In the genomic region with DNA sequence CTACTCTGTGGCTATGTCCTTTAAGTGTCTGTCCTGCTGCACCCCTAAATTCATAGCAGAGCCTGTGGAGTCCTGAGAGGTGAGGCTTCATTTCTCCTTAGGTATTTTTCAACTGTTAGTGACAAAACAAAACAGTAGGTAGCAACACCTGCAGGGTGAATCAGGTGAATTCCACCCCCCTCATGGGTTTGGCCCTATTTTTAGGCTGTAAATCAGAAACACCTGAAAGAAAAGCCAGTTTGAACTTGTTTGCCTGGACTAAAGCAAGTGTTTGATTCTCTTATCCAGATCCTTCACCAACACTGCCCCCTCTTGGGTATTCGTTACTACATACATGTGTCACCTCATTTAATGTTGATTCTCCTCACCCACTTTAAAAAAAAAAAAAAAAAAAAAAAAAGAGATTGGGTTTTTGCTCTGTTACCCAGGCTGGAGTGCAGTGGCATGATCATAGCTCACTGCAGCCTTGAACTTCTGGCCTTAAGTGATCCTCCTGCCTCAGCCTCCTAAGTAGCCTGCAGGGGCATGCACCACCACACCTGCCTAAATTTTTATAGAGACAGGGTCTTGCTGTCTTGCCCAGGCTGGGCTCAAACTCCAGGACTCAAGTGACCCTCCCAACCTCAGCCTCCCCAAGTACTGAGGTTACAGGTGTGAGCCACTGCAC, we compare ENCODE assay signal across 7 cellular contexts. TPM values are rescaled to one million over a fixed set of nuclear protein-coding genes. Genes with fewer than 3 reads are reported as not detected.
DNase-seq lines count a peak whose midpoint lies in the region; TF ChIP-seq lines count a peak whose summit lies in the region.

No MANE protein-coding gene starts in this region.

- no peak overlapping the region for H3K9ac ChIP-seq in GM23248

- H3F3A ChIP-seq in GM23248 (ENCODE audit: insufficient read depth): no peaks in the 10 kb centered on the region

- 0 to 6% methylated on average over 1 of the region's 1 CpG for WGBS in GM23248 (ENCODE audit: low coverage in 1 of 2, low lambda C conversion rate in 2 of 2, missing lambda C conversion rate in 2 of 2), 2 experiments

- no peaks in the 10 kb centered on the region for H3K9me3 ChIP-seq in GM23248 (ENCODE audit: low read depth)

- no peaks in the 10 kb centered on the region for H3K4me1 Mint-ChIP-seq in mesothelial cell of epicardium

- no peak overlapping the region for H3K27ac Mint-ChIP-seq in mesothelial cell of epicardium

- peaks cover 23% of the 10 kb centered on the region for H3K27me3 Mint-ChIP-seq in mesothelial cell of epicardium (ENCODE audit: low read depth)

- no peak overlapping the region for H3K4me3 Mint-ChIP-seq in mesothelial cell of epicardium

- H2AFZ ChIP-seq in GM23248: no peak overlapping the region

- H4K20me1 ChIP-seq in GM23248 (ENCODE audit: insufficient read depth): no peaks in the 10 kb centered on the region

- no peaks in the 10 kb centered on the region for H3K36me3 ChIP-seq in GM23248 (ENCODE audit: low read depth)

- TF ChIP-seq CTCF in choroid plexus epithelial cell (conservative IDR thresholded peaks at IDR 0.05; ENCODE audit: low read depth, low read length) (peak; percentile 65), mesothelial cell of epicardium (IDR thresholded peaks at IDR 0.05; ENCODE audit: unreplicated experiment) (peak; percentile 32)

- H3K27ac ChIP-seq in GM23248: no peak overlapping the region

- peak; percentile 82 for DNase-seq in ELR (ENCODE audit: low read depth)
- peak; percentile 81 for DNase-seq in GM23248
- peak; percentile 51 to 86 (median 61) for DNase-seq in NCI-H1417 (lab: John Stamatoyannopoulos, UW)
- DNase-seq in T-helper 1 cell: peak in 4 of 5 donors; percentile 32 to 63 (median 46)
- peak; percentile 92 for DNase-seq in choroid plexus epithelial cell (ENCODE audit: low read depth)
- no peak for DNase-seq in mesothelial cell of epicardium (ENCODE audit: low spot score in 2 of 2, unreplicated experiment in 2 of 2)
- DNase-seq in ecto neural progenitor cell (ENCODE audit: low spot score): no peak

- no peaks in the 10 kb centered on the region for H3K9me3 Mint-ChIP-seq in mesothelial cell of epicardium

- H3K27me3 ChIP-seq in GM23248 (replicated peaks; ENCODE audit: insufficient read depth): no peaks in the 10 kb centered on the region

- H3K9me2 ChIP-seq in GM23248 (ENCODE audit: insufficient read depth): no peaks in the 10 kb centered on the region

- H3K4me2 ChIP-seq in GM23248 (ENCODE audit: unreplicated experiment): no peak overlapping the region

- no peaks in the 10 kb centered on the region for H3K36me3 Mint-ChIP-seq in mesothelial cell of epicardium

- no peaks in the 10 kb centered on the region for H3K4me1 ChIP-seq in GM23248 (ENCODE audit: insufficient read depth)

- no peaks in the 10 kb centered on the region for H3K79me2 ChIP-seq in GM23248 (ENCODE audit: insufficient read depth)

- in situ Hi-C loops in GM23248 (cut with MboI): loop anchor here (25.0 kb wide), 2 partner anchors 207 to 1057 kb away; no protein-coding TSS in a partner anchor

- H3K4me3 ChIP-seq in GM23248 (no peak overlapping the region), choroid plexus epithelial cell (ENCODE audit: low read depth, low read length) (no peak overlapping the region)

RNA-seq across cellular contexts. Expression of a gene that starts 10.3 kb away (rescaled TPM):
- total RNA-seq in GM23248 (2014; rRNA removed; shearing (Covaris generic)): not detected in 2 replicates
- not detected in 2 replicates for polyA plus RNA-seq in GM23248 (2016; fragmentation: Nextera tagmentation; extraction: Ambion mirVana)
- total RNA-seq in mesothelial cell of epicardium: not detected in 3 replicates

RNA-seq across cellular contexts. Expression of a gene that starts 18.5 kb away (rescaled TPM):
- total RNA-seq in GM23248 (2014; rRNA removed; shearing (Covaris generic)): 14.7 and 14.9 TPM in 2 replicates
- 3.8 TPM in 2 replicates for polyA plus RNA-seq in GM23248 (2016; fragmentation: Nextera tagmentation; extraction: Ambion mirVana)
- total RNA-seq in mesothelial cell of epicardium: 16.6 to 17.1 TPM (median 17.0 TPM) in 3 replicates

Comparison
In these comparisons a context has a peak if more than half of its experiments do, and no peak if none do; other contexts are left out.
1. DNase-seq: peak in ELR (single experiment), GM23248 (single experiment), NCI-H1417 (3 of 3), T-helper 1 cell (4 of 5) and choroid plexus epithelial cell (single experiment); none in mesothelial cell of epicardium (0 of 2) and ecto neural progenitor cell (single experiment).